In genomic region chr10:71695502-71696476, GRCh38 we compare ENCODE assay signal across 1 cellular context.
TF ChIP-seq lines count a peak whose summit lies in the region.

No MANE protein-coding gene starts in this region.

TF ChIP-seq in HepG2, 621 proteins besides CTCF, POLR2A, EP300 and RAD21 (continued from another document):
- no peak for TF ChIP-seq MYPOP (CRISPR knock-in tag; IDR thresholded peaks at IDR 0.05)
- TF ChIP-seq MLLT10 (CRISPR knock-in tag; IDR thresholded peaks at IDR 0.05), result no peak
- no peak for TF ChIP-seq ATM (IDR thresholded peaks at IDR 0.05; ENCODE audit: borderline replicate concordance)
- TF ChIP-seq ZNF292 (CRISPR knock-in tag; IDR thresholded peaks at IDR 0.05; ENCODE audit: borderline replicate concordance, low read depth), result no peak
- no peak for TF ChIP-seq MBD4 (IDR thresholded peaks at IDR 0.05; ENCODE audit: borderline replicate concordance, low read length)
- no peak for TF ChIP-seq ZNF343 (CRISPR knock-in tag; IDR thresholded peaks at IDR 0.05)
- TF ChIP-seq NR2F6 (IDR thresholded peaks at IDR 0.05), result 0 out of 2 replicates have a peak, but pooled peaks have one; percentile 40
- peak; percentile 44 for TF ChIP-seq NR2F6 (CRISPR knock-in tag; IDR thresholded peaks at IDR 0.05)
- TF ChIP-seq ZNF484 (CRISPR knock-in tag; IDR thresholded peaks at IDR 0.05; ENCODE audit: borderline replicate concordance, low read depth), result no peak
- peak; percentile 56 for TF ChIP-seq ZFY (CRISPR knock-in tag; IDR thresholded peaks at IDR 0.05)
- no peak for TF ChIP-seq MATR3 (CRISPR knock-in tag; IDR thresholded peaks at IDR 0.05)
- no peak for TF ChIP-seq TAF1 (CRISPR knock-in tag; IDR thresholded peaks at IDR 0.05)
- no peak for TF ChIP-seq JUN (CRISPR knock-in tag; IDR thresholded peaks at IDR 0.05)
- no peak for TF ChIP-seq HMGXB3 (CRISPR knock-in tag; IDR thresholded peaks at IDR 0.05; ENCODE audit: borderline replicate concordance)
- TF ChIP-seq ZNF263 (CRISPR knock-in tag; IDR thresholded peaks at IDR 0.05), result no peak
- TF ChIP-seq RBM22 (optimal IDR thresholded peaks at IDR 0.05; ENCODE audit: low read length), result no peak
- peak; percentile 24; the same call in 1 of the 2 replicates for TF ChIP-seq GABPB1 (CRISPR knock-in tag; IDR thresholded peaks at IDR 0.05)
- no peak for TF ChIP-seq ZNF121 (CRISPR knock-in tag; IDR thresholded peaks at IDR 0.05)
- no peak for TF ChIP-seq ZNF775 (CRISPR knock-in tag; IDR thresholded peaks at IDR 0.05; ENCODE audit: borderline replicate concordance)
- no peak for TF ChIP-seq ZNF326 (CRISPR knock-in tag; IDR thresholded peaks at IDR 0.05; ENCODE audit: borderline replicate concordance)
- no peak for TF ChIP-seq DR1 (CRISPR knock-in tag; IDR thresholded peaks at IDR 0.05)
- no peak for TF ChIP-seq SPEN (CRISPR knock-in tag; IDR thresholded peaks at IDR 0.05; ENCODE audit: low read depth)
- 0 out of 2 replicates have a peak, but pooled peaks have one; percentile 29 for TF ChIP-seq IKZF5 (CRISPR knock-in tag; IDR thresholded peaks at IDR 0.05)
- TF ChIP-seq RAD51 (IDR thresholded peaks at IDR 0.05; ENCODE audit: borderline replicate concordance), result no peak
- no peak for TF ChIP-seq E2F2 (CRISPR knock-in tag; IDR thresholded peaks at IDR 0.05; ENCODE audit: borderline replicate concordance)
- TF ChIP-seq CBX2 (IDR thresholded peaks at IDR 0.05; ENCODE audit: low read depth, low read length), result no peak
- TF ChIP-seq CBX2 (CRISPR knock-in tag; IDR thresholded peaks at IDR 0.05; ENCODE audit: low read depth), result no peak
- TF ChIP-seq, protein P1, sequence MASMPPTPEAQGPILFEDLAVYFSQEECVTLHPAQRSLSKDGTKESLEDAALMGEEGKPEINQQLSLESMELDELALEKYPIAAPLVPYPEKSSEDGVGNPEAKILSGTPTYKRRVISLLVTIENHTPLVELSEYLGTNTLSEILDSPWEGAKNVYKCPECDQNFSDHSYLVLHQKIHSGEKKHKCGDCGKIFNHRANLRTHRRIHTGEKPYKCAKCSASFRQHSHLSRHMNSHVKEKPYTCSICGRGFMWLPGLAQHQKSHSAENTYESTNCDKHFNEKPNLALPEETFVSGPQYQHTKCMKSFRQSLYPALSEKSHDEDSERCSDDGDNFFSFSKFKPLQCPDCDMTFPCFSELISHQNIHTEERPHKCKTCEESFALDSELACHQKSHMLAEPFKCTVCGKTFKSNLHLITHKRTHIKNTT (CRISPR knock-in tag; IDR thresholded peaks at IDR 0.05), result no peak
- no peak for TF ChIP-seq ZBTB43 (CRISPR knock-in tag; conservative IDR thresholded peaks at IDR 0.05)
- TF ChIP-seq CEBPZ (IDR thresholded peaks at IDR 0.05; ENCODE audit: low read length), result no peak
